10 cellular contexts compared by ENCODE assay signal in genomic region chr17:42759982-42760651, GRCh38. TPM values are rescaled to one million over a fixed set of nuclear protein-coding genes. Genes with fewer than 3 reads are reported as not detected.
DNase-seq lines count a peak whose midpoint lies in the region; ATAC-seq, FAIRE-seq and TF ChIP-seq lines count a peak whose summit lies in the region.
"Had no signal": no experiment of that assay in that cellular context is flagged by ENCODE, and none has a peak within 500 bp of the region (broad histone marks: within the 10 kb centered on the region; RNA-seq: fewer than 3 reads in every experiment).

No MANE protein-coding gene starts in this region.

- no peak overlapping the region for H3K27ac ChIP-seq in HepG2 (ENCODE audit: extremely low read length, insufficient read depth, low read length)

- no peak for TF ChIP-seq POLR2A in HepG2 (IDR thresholded peaks at IDR 0.05; ENCODE audit: insufficient read depth in 1 of 2, low read depth in 2 of 2, low read length in 2 of 2)

- peak overlapping the region; percentile 90 for H3K4me2 ChIP-seq in HepG2 (ENCODE audit: low read depth, low read length)

- peak overlapping the region; percentile 31 for H3K4me3 Mint-ChIP-seq in T-helper 17 cell
- H3K4me3 Mint-ChIP-seq in stimulated activated naive CD8-positive, alpha-beta T cell treated with anti-CD3 and anti-CD28 coated beads, Interleukin-15, amount 100 ng/mL, for 72 hours, result peak overlapping the region; percentile 34 to 48

- no peaks in the 10 kb centered on the region for H3K9me3 Mint-ChIP-seq in stimulated activated naive CD8-positive, alpha-beta T cell treated with anti-CD3 and anti-CD28 coated beads, Interleukin-15, amount 100 ng/mL, for 72 hours

- ATAC-seq in T-helper 17 cell (peak; percentile 45), HepG2 (no peak; the same call in 2 of the 3 replicates), GM21737 (IDR thresholded peaks at IDR 0.05; ENCODE audit: unreplicated experiment) (no peak)
- ATAC-seq in stimulated activated naive CD8-positive, alpha-beta T cell treated with anti-CD3 and anti-CD28 coated beads, Interleukin-15, amount 100 ng/mL, for 72 hours, result peak; percentile 33

- peaks cover 3% of the 10 kb centered on the region for H3K36me3 Mint-ChIP-seq in T-helper 17 cell (ENCODE audit: low read depth)

- H3K9me3 ChIP-seq in T-helper 17 cell (ENCODE audit: control insufficient read depth, low read length, poor library complexity, severe bottlenecking), result no peaks in the 10 kb centered on the region
- no peaks in the 10 kb centered on the region for H3K9me3 ChIP-seq in HepG2 (ENCODE audit: low read length)

- no peak for TF ChIP-seq RAD21 in HepG2 (CRISPR knock-in tag; IDR thresholded peaks at IDR 0.05)

- intact Hi-C loops in HepG2 (cut with micrococcal nuclease; ENCODE audit: unreplicated experiment), result loop anchor here (5.0 kb wide), 1 partner anchor 183 kb away; the partner anchor contains the start of gene PSMC3IP

- CTCF ChIA-PET in HepG2 (lab: Yijun Ruan, JAX; ENCODE audit: low intra/inter-chr PET ratio, low total read pairs), result no interaction called here

- H3K36me3 ChIP-seq in HepG2 (replicated peaks in 1 of 2; ENCODE audit: control insufficient read depth in 1 of 2, insufficient read depth in 2 of 2, low read length in 2 of 2), result no peaks in the 10 kb centered on the region

- H3K79me2 ChIP-seq in HepG2 (ENCODE audit: insufficient read depth, low read length), result no peaks in the 10 kb centered on the region

- no peak overlapping the region for H3K27ac Mint-ChIP-seq in T-helper 17 cell
- H3K27ac Mint-ChIP-seq in stimulated activated naive CD8-positive, alpha-beta T cell treated with anti-CD3 and anti-CD28 coated beads, Interleukin-15, amount 100 ng/mL, for 72 hours, result peak overlapping the region in 1 of 2 donors; percentile 22

- peaks cover 8% of the 10 kb centered on the region for H3K4me1 Mint-ChIP-seq in T-helper 17 cell
- H3K4me1 Mint-ChIP-seq in stimulated activated naive CD8-positive, alpha-beta T cell treated with anti-CD3 and anti-CD28 coated beads, Interleukin-15, amount 100 ng/mL, for 72 hours, result peaks cover 23% of the 10 kb centered on the region

- BruUV-seq in HepG2 (replicated peaks; lab: Mats Ljungman, UMichigan), result TSS peak; percentile 60

- H3K27me3 ChIP-seq in HepG2 (ENCODE audit: control insufficient read depth in 1 of 2, insufficient read depth in 2 of 2, low read length in 2 of 2), result peaks cover 0 to 12% of the 10 kb centered on the region in 2 experiments; a peak in 2 of 5 replicates

- DNase-seq in SIG-M5 treated with dmso at 0.1 percent for 504 hours (lab: John Stamatoyannopoulos, UW; ENCODE audit: unreplicated experiment), result peak; percentile 82
- DNase-seq in SIG-M5 (lab: John Stamatoyannopoulos, UW), result no peak
- no peak for DNase-seq in T-helper 17 cell
- no peak for DNase-seq in HepG2 (ENCODE audit: low spot score)
- no peak for DNase-seq in stimulated activated naive CD8-positive, alpha-beta T cell treated with anti-CD3 and anti-CD28 coated beads, Interleukin-15, amount 100 ng/mL, for 72 hours
- no peak for DNase-seq in NCI-H524 treated with DMSO at 0.1 percent for 48 hours (lab: John Stamatoyannopoulos, UW)
- no peak for DNase-seq in DMS153 treated with DMSO at 0.1 percent for 48 hours (lab: John Stamatoyannopoulos, UW; ENCODE audit: unreplicated experiment)

- peaks cover 45% of the 10 kb centered on the region for H3K4me1 ChIP-seq in HepG2 (ENCODE audit: insufficient read depth, low read length)

- H3K4me3 ChIP-seq in HepG2 (replicated peaks in 1 of 3; ENCODE audit: insufficient read depth in 1 of 3, low read depth in 2 of 3, low read length in 3 of 3), result peak overlapping the region; percentile 53 to 75 (median 59)

- H3K9ac ChIP-seq in HepG2 (ENCODE audit: insufficient read depth, low read depth, low read length), result peak overlapping the region; percentile 64; the same call in 1 of the 2 replicates

- POLR2A ChIA-PET in HepG2 (lab: Yijun Ruan, JAX), result interaction anchor here (0.7 to 5.6 kb wide), 13 partner anchors 9 to 238 kb away, joined by 3 to 63 read pairs (median 4); partner anchors contain the start of genes BECN1, COA3, EZH1 and RETREG3

- TF ChIP-seq CTCF in HepG2 (CRISPR knock-in tag; IDR thresholded peaks at IDR 0.05), result no peak

- no peak for TF ChIP-seq EP300 in HepG2 (IDR thresholded peaks at IDR 0.05; ENCODE audit: low read depth in 2 of 2, low read length in 2 of 2)
- no peak for TF ChIP-seq EP300 in HepG2 (CRISPR knock-in tag; IDR thresholded peaks at IDR 0.05; ENCODE audit: borderline replicate concordance)

- WGBS in HepG2 (ENCODE audit: low lambda C conversion rate), result 20% methylated on average over 11 of the region's 11 CpGs

- peaks cover 67% of the 10 kb centered on the region for H3K27me3 Mint-ChIP-seq in T-helper 17 cell
- peaks cover 82% of the 10 kb centered on the region for H3K27me3 Mint-ChIP-seq in stimulated activated naive CD8-positive, alpha-beta T cell treated with anti-CD3 and anti-CD28 coated beads, Interleukin-15, amount 100 ng/mL, for 72 hours

- no peaks in the 10 kb centered on the region for H4K20me1 ChIP-seq in HepG2 (ENCODE audit: insufficient read depth, low read length)

- H2AFZ ChIP-seq in HepG2 (ENCODE audit: low read length), result peak overlapping the region; percentile 18

- in situ Hi-C loops in HepG2 (cut with HindIII; ENCODE audit: extremely low pct_ligation_motif_present, low pct_unique_long_range_greater_than_20kb), result loop anchor here (5.0 kb wide), 1 partner anchor 38 kb away; no protein-coding TSS in a partner anchor

- FAIRE-seq in HepG2 (lab: Jason Lieb, UNC), result peak; percentile 76
- FAIRE-seq: frontal cortex had no signal

RNA-seq across cellular contexts. Expression of gene RAMP2, which starts 0.9 kb away (rescaled TPM):
- not detected for total RNA-seq in T-helper 17 cell
- total RNA-seq in HepG2 (2016; rRNA removed; fragmentation: Illumina TruSeq; extraction: Trizol), result 0.74 and 1.4 TPM in 2 replicates
- total RNA-seq in HepG2 (2016; cell fraction: cytosol; rRNA removed; fragmentation: Illumina TruSeq; extraction: Trizol; ENCODE audit: low read depth), result 1.4 and 3.0 TPM in 2 replicates
- total RNA-seq in HepG2 (2016; cell fraction: insoluble cytoplasmic fraction; rRNA removed; fragmentation: Illumina TruSeq; extraction: Trizol), result 1.3 TPM in 2 replicates
- total RNA-seq in HepG2 (2016; cell fraction: membrane; rRNA removed; fragmentation: Illumina TruSeq; extraction: Trizol), result 1.6 and 2.8 TPM in 2 replicates
- 0.56 and 0.81 TPM in 2 replicates for total RNA-seq in HepG2 (2016; cell fraction: nucleus; rRNA removed; fragmentation: Illumina TruSeq; extraction: Trizol)
- 5.2 and 7.1 TPM in 2 replicates for polyA plus RNA-seq in HepG2 (2011; rRNA removed)
- 5.4 and 7.0 TPM in 2 replicates for polyA plus RNA-seq in HepG2 (2011; cell fraction: cytosol; rRNA removed)
- polyA plus RNA-seq in HepG2 (2011; cell fraction: nucleus; rRNA removed), result 2.0 and 2.8 TPM in 2 replicates
- 3.9 and 9.6 TPM in 2 replicates for polyA plus RNA-seq in HepG2 (2012)
- polyA plus RNA-seq in HepG2 (2016; cell fraction: cytosol; fragmentation: Illumina TruSeq; extraction: Trizol; ENCODE audit: low read depth), result 6.7 and 7.5 TPM in 2 replicates
- 2.2 and 2.4 TPM in 2 replicates for polyA plus RNA-seq in HepG2 (2016; cell fraction: insoluble cytoplasmic fraction; fragmentation: Illumina TruSeq; extraction: Trizol; ENCODE audit: low read depth)
- polyA plus RNA-seq in HepG2 (2016; cell fraction: membrane; fragmentation: Illumina TruSeq; extraction: Trizol; ENCODE audit: low read depth), result 4.1 and 6.0 TPM in 2 replicates
- polyA plus RNA-seq in HepG2 (2016; cell fraction: nucleus; fragmentation: Illumina TruSeq; extraction: Trizol; ENCODE audit: insufficient read depth, low read depth), result 3.0 and 4.8 TPM in 2 replicates
- polyA minus RNA-seq in HepG2 (2011; rRNA and poly(A)+ RNA removed; ENCODE audit: low replicate concordance), result 4.0 TPM in 1 of 2 replicates, not detected in the other
- polyA minus RNA-seq in HepG2 (2011; cell fraction: cytosol; rRNA and poly(A)+ RNA removed), result 1.1 and 1.7 TPM in 2 replicates
- polyA minus RNA-seq in HepG2 (2011; cell fraction: nucleus; rRNA and poly(A)+ RNA removed), result 1.6 TPM in 1 of 2 replicates, not detected in the other
- total RNA-seq: A172 had no signal

RNA-seq across cellular contexts. Expression of gene VPS25, which starts 13.1 kb away (rescaled TPM):
- total RNA-seq in T-helper 17 cell (10 to 100 TPM; 20.5 to 27.4 TPM), HepG2 (2016; rRNA removed; fragmentation: Illumina TruSeq; extraction: Trizol) (148 and 161 TPM in 2 replicates)
- 37.2 and 42.3 TPM in 2 replicates for total RNA-seq in HepG2 (2016; cell fraction: cytosol; rRNA removed; fragmentation: Illumina TruSeq; extraction: Trizol; ENCODE audit: low read depth)
- 159 and 160 TPM in 2 replicates for total RNA-seq in HepG2 (2016; cell fraction: insoluble cytoplasmic fraction; rRNA removed; fragmentation: Illumina TruSeq; extraction: Trizol)
- 51.4 and 51.5 TPM in 2 replicates for total RNA-seq in HepG2 (2016; cell fraction: membrane; rRNA removed; fragmentation: Illumina TruSeq; extraction: Trizol)
- 115 and 126 TPM in 2 replicates for total RNA-seq in HepG2 (2016; cell fraction: nucleus; rRNA removed; fragmentation: Illumina TruSeq; extraction: Trizol)
- polyA plus RNA-seq in HepG2 (2011; rRNA removed), result 249 and 270 TPM in 2 replicates
- 251 and 262 TPM in 2 replicates for polyA plus RNA-seq in HepG2 (2011; cell fraction: cytosol; rRNA removed)
- polyA plus RNA-seq in HepG2 (2011; cell fraction: nucleus; rRNA removed), result 162 and 166 TPM in 2 replicates
- 100 and 110 TPM in 2 replicates for polyA plus RNA-seq in HepG2 (2012)
- 35.3 and 36.1 TPM in 2 replicates for polyA plus RNA-seq in HepG2 (2016; cell fraction: cytosol; fragmentation: Illumina TruSeq; extraction: Trizol; ENCODE audit: low read depth)
- polyA plus RNA-seq in HepG2 (2016; cell fraction: insoluble cytoplasmic fraction; fragmentation: Illumina TruSeq; extraction: Trizol; ENCODE audit: low read depth), result 177 and 189 TPM in 2 replicates
- polyA plus RNA-seq in HepG2 (2016; cell fraction: membrane; fragmentation: Illumina TruSeq; extraction: Trizol; ENCODE audit: low read depth), result 44.1 and 49.3 TPM in 2 replicates
- 203 and 214 TPM in 2 replicates for polyA plus RNA-seq in HepG2 (2016; cell fraction: nucleus; fragmentation: Illumina TruSeq; extraction: Trizol; ENCODE audit: insufficient read depth, low read depth)
- polyA minus RNA-seq in HepG2 (2011; rRNA and poly(A)+ RNA removed; ENCODE audit: low replicate concordance), result 122 and 224 TPM in 2 replicates
- polyA minus RNA-seq in HepG2 (2011; cell fraction: cytosol; rRNA and poly(A)+ RNA removed), result 39.7 and 45.6 TPM in 2 replicates
- polyA minus RNA-seq in HepG2 (2011; cell fraction: nucleus; rRNA and poly(A)+ RNA removed), result 87.8 and 92.0 TPM in 2 replicates

RNA-seq across cellular contexts. Expression of gene EZH1, which starts 15.3 kb away (rescaled TPM):
- 10 to 100 TPM; 72.6 to 77.0 TPM for total RNA-seq in T-helper 17 cell
- 6.0 and 11.6 TPM in 2 replicates for total RNA-seq in HepG2 (2016; rRNA removed; fragmentation: Illumina TruSeq; extraction: Trizol)
- total RNA-seq in HepG2 (2016; cell fraction: cytosol; rRNA removed; fragmentation: Illumina TruSeq; extraction: Trizol; ENCODE audit: low read depth), result 4.0 and 7.8 TPM in 2 replicates
- 5.3 and 12.1 TPM in 2 replicates for total RNA-seq in HepG2 (2016; cell fraction: insoluble cytoplasmic fraction; rRNA removed; fragmentation: Illumina TruSeq; extraction: Trizol)
- 3.7 and 4.0 TPM in 2 replicates for total RNA-seq in HepG2 (2016; cell fraction: membrane; rRNA removed; fragmentation: Illumina TruSeq; extraction: Trizol)
- total RNA-seq in HepG2 (2016; cell fraction: nucleus; rRNA removed; fragmentation: Illumina TruSeq; extraction: Trizol), result 19.1 and 24.3 TPM in 2 replicates
- 24.0 and 24.2 TPM in 2 replicates for polyA plus RNA-seq in HepG2 (2011; rRNA removed)
- 8.2 and 9.4 TPM in 2 replicates for polyA plus RNA-seq in HepG2 (2011; cell fraction: cytosol; rRNA removed)
- polyA plus RNA-seq in HepG2 (2011; cell fraction: nucleus; rRNA removed), result 89.7 and 99.4 TPM in 2 replicates
- 13.8 and 14.4 TPM in 2 replicates for polyA plus RNA-seq in HepG2 (2012)
- 1.0 and 1.7 TPM in 2 replicates for polyA plus RNA-seq in HepG2 (2016; cell fraction: cytosol; fragmentation: Illumina TruSeq; extraction: Trizol; ENCODE audit: low read depth)
- 5.6 and 6.2 TPM in 2 replicates for polyA plus RNA-seq in HepG2 (2016; cell fraction: insoluble cytoplasmic fraction; fragmentation: Illumina TruSeq; extraction: Trizol; ENCODE audit: low read depth)
- 1.3 and 1.5 TPM in 2 replicates for polyA plus RNA-seq in HepG2 (2016; cell fraction: membrane; fragmentation: Illumina TruSeq; extraction: Trizol; ENCODE audit: low read depth)
- polyA plus RNA-seq in HepG2 (2016; cell fraction: nucleus; fragmentation: Illumina TruSeq; extraction: Trizol; ENCODE audit: insufficient read depth, low read depth), result 45.6 and 48.7 TPM in 2 replicates
- polyA minus RNA-seq in HepG2 (2011; rRNA and poly(A)+ RNA removed; ENCODE audit: low replicate concordance), result 29.9 and 34.9 TPM in 2 replicates
- 7.4 and 10.1 TPM in 2 replicates for polyA minus RNA-seq in HepG2 (2011; cell fraction: cytosol; rRNA and poly(A)+ RNA removed)
- 61.9 and 64.4 TPM in 2 replicates for polyA minus RNA-seq in HepG2 (2011; cell fraction: nucleus; rRNA and poly(A)+ RNA removed)

RNA-seq across cellular contexts. Expression of gene WNK4, which starts 20.3 kb away (rescaled TPM):
- under 1 TPM in 1 of 2 donors, not detected in 1; 0.31 TPM for total RNA-seq in T-helper 17 cell
- 1.5 and 2.7 TPM in 2 replicates for total RNA-seq in HepG2 (2016; rRNA removed; fragmentation: Illumina TruSeq; extraction: Trizol)
- total RNA-seq in HepG2 (2016; cell fraction: cytosol; rRNA removed; fragmentation: Illumina TruSeq; extraction: Trizol; ENCODE audit: low read depth), result 1.2 and 1.7 TPM in 2 replicates
- total RNA-seq in HepG2 (2016; cell fraction: insoluble cytoplasmic fraction; rRNA removed; fragmentation: Illumina TruSeq; extraction: Trizol), result 2.2 and 2.8 TPM in 2 replicates
- 1.2 and 1.5 TPM in 2 replicates for total RNA-seq in HepG2 (2016; cell fraction: membrane; rRNA removed; fragmentation: Illumina TruSeq; extraction: Trizol)
- 4.5 and 5.1 TPM in 2 replicates for total RNA-seq in HepG2 (2016; cell fraction: nucleus; rRNA removed; fragmentation: Illumina TruSeq; extraction: Trizol)
- polyA plus RNA-seq in HepG2 (2011; rRNA removed), result 13.7 and 16.9 TPM in 2 replicates
- 5.6 and 5.8 TPM in 2 replicates for polyA plus RNA-seq in HepG2 (2011; cell fraction: cytosol; rRNA removed)
- polyA plus RNA-seq in HepG2 (2011; cell fraction: nucleus; rRNA removed), result 85.9 and 88.5 TPM in 2 replicates
- polyA plus RNA-seq in HepG2 (2012), result 23.9 and 27.1 TPM in 2 replicates
- 0.60 and 0.64 TPM in 2 replicates for polyA plus RNA-seq in HepG2 (2016; cell fraction: cytosol; fragmentation: Illumina TruSeq; extraction: Trizol; ENCODE audit: low read depth)
- polyA plus RNA-seq in HepG2 (2016; cell fraction: insoluble cytoplasmic fraction; fragmentation: Illumina TruSeq; extraction: Trizol; ENCODE audit: low read depth), result 2.4 and 3.7 TPM in 2 replicates
- polyA plus RNA-seq in HepG2 (2016; cell fraction: membrane; fragmentation: Illumina TruSeq; extraction: Trizol; ENCODE audit: low read depth), result 1.2 and 1.4 TPM in 2 replicates
- polyA plus RNA-seq in HepG2 (2016; cell fraction: nucleus; fragmentation: Illumina TruSeq; extraction: Trizol; ENCODE audit: insufficient read depth, low read depth), result 20.6 and 21.3 TPM in 2 replicates
- 2.8 and 17.8 TPM in 2 replicates for polyA minus RNA-seq in HepG2 (2011; rRNA and poly(A)+ RNA removed; ENCODE audit: low replicate concordance)
- polyA minus RNA-seq in HepG2 (2011; cell fraction: cytosol; rRNA and poly(A)+ RNA removed), result 7.4 and 8.9 TPM in 2 replicates
- polyA minus RNA-seq in HepG2 (2011; cell fraction: nucleus; rRNA and poly(A)+ RNA removed), result 29.6 and 31.7 TPM in 2 replicates

RNA-seq across cellular contexts. Expression of gene COA3, which starts 38.4 kb away (rescaled TPM):
- total RNA-seq in T-helper 17 cell (10 to 100 TPM; 10.1 to 15.2 TPM), HepG2 (2016; rRNA removed; fragmentation: Illumina TruSeq; extraction: Trizol) (202 and 250 TPM in 2 replicates)
- total RNA-seq in HepG2 (2016; cell fraction: cytosol; rRNA removed; fragmentation: Illumina TruSeq; extraction: Trizol; ENCODE audit: low read depth), result 66.3 and 72.6 TPM in 2 replicates
- 201 and 243 TPM in 2 replicates for total RNA-seq in HepG2 (2016; cell fraction: insoluble cytoplasmic fraction; rRNA removed; fragmentation: Illumina TruSeq; extraction: Trizol)
- 116 TPM in 2 replicates for total RNA-seq in HepG2 (2016; cell fraction: membrane; rRNA removed; fragmentation: Illumina TruSeq; extraction: Trizol)
- 61.0 and 71.2 TPM in 2 replicates for total RNA-seq in HepG2 (2016; cell fraction: nucleus; rRNA removed; fragmentation: Illumina TruSeq; extraction: Trizol)
- polyA plus RNA-seq in HepG2 (2011; rRNA removed), result 130 and 133 TPM in 2 replicates
- polyA plus RNA-seq in HepG2 (2011; cell fraction: cytosol; rRNA removed), result 169 and 174 TPM in 2 replicates
- 33.2 and 38.8 TPM in 2 replicates for polyA plus RNA-seq in HepG2 (2011; cell fraction: nucleus; rRNA removed)
- 92.9 and 124 TPM in 2 replicates for polyA plus RNA-seq in HepG2 (2012)
- 63.6 and 67.4 TPM in 2 replicates for polyA plus RNA-seq in HepG2 (2016; cell fraction: cytosol; fragmentation: Illumina TruSeq; extraction: Trizol; ENCODE audit: low read depth)
- 218 and 224 TPM in 2 replicates for polyA plus RNA-seq in HepG2 (2016; cell fraction: insoluble cytoplasmic fraction; fragmentation: Illumina TruSeq; extraction: Trizol; ENCODE audit: low read depth)
- polyA plus RNA-seq in HepG2 (2016; cell fraction: membrane; fragmentation: Illumina TruSeq; extraction: Trizol; ENCODE audit: low read depth), result 91.3 and 92.2 TPM in 2 replicates
- 97.0 and 100 TPM in 2 replicates for polyA plus RNA-seq in HepG2 (2016; cell fraction: nucleus; fragmentation: Illumina TruSeq; extraction: Trizol; ENCODE audit: insufficient read depth, low read depth)
- 55.4 and 74.2 TPM in 2 replicates for polyA minus RNA-seq in HepG2 (2011; rRNA and poly(A)+ RNA removed; ENCODE audit: low replicate concordance)
- polyA minus RNA-seq in HepG2 (2011; cell fraction: cytosol; rRNA and poly(A)+ RNA removed), result 26.7 and 29.5 TPM in 2 replicates
- polyA minus RNA-seq in HepG2 (2011; cell fraction: nucleus; rRNA and poly(A)+ RNA removed), result 21.8 and 26.5 TPM in 2 replicates

Comparison
In these comparisons a context has a peak if more than half of its experiments do, and no peak if none do; other contexts are left out.
1. ATAC-seq: peak in T-helper 17 cell (single experiment) and stimulated activated naive CD8-positive, alpha-beta T cell treated with anti-CD3 and anti-CD28 coated beads, Interleukin-15, amount 100 ng/mL, for 72 hours (single experiment); none in HepG2 (single experiment) and GM21737 (single experiment).